ENCODE assay signal across 8 cellular contexts in the genomic region with DNA sequence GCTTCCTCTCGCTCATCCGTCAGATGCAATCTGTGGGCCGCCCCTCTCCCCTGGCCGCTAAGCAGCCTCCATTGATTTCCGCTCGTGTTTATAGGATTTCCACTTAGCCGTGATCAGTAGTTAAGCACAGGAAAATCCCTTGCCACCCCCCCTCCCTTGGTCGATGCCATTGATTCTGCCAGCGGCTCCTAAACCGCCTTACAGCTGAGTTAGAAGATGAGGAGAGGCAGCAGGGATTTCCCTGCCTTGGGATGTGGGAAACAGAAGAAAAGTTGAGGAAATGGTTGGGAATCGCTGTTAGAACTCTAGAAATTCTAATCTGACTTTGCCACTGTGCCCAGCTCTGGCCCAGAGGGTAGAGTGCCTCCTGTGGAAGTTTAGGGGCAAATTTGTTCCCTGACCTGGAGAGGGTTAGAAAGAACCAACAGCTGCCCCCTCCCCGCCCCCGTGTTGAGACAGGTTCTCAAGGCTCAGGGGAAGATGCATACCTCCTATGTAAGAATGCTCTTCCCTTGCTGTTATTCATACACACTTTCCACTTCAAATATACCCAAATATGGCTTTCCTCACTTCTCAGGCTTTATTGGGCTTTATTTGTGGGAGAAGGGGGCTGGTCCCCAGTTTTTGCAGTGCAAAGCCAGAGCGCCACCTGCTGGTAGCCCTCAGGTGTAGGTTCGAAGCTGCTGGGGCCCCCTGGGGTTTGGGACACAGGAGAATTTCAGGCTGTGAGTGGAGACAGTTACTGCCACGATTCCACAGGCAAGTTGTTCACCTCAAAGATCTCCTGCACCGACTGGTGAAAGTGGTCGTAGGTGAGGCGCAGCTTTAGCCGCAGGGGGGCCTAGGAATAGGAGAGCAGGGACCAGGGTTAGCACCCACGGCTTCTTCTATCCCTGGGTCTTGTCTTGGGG. TPM values are rescaled to one million over a fixed set of nuclear protein-coding genes. Genes with fewer than 3 reads are reported as not detected.
A peak's percentile ranks its signal among the peaks of the same experiment; 100 is the strongest.
DNase-seq lines count a peak whose midpoint lies in the region; ATAC-seq and TF ChIP-seq lines count a peak whose summit lies in the region.

No MANE protein-coding gene starts in this region.

- no peak overlapping the region for H3K4me2 ChIP-seq in H9 (ENCODE audit: insufficient read depth, insufficient read length, low read length)
- no peak overlapping the region for H3K4me2 ChIP-seq in PC-9

- intact Hi-C loops in PC-9 (cut with micrococcal nuclease; ENCODE audit: unreplicated experiment) = loop anchor here (5.0 kb wide), 1 partner anchor 232 kb away; no protein-coding TSS in a partner anchor
- intact Hi-C loops in heart left ventricle (cut with DNase I) = loop anchor here in 4 of 10 donors (1.0 to 10.0 kb wide), 5 partner anchors 78 to 254 kb away; a partner anchor contains a TSS

- CTCF ChIA-PET in PC-9 (lab: Charles Lee) = interaction anchor here (0.7 kb wide), 1 partner anchor 37 kb away, joined by 5 read pairs; no protein-coding TSS in a partner anchor

- no peak overlapping the region for H3K14ac ChIP-seq in H9 (ENCODE audit: insufficient read depth, low read length)

- H3K36me3 ChIP-seq in PC-9 (ENCODE audit: low read depth) (no peaks in the 10 kb centered on the region), heart left ventricle (peaks cover 0 to 63% (median 17%) of the 10 kb centered on the region in 9 donors)

- no peaks in the 10 kb centered on the region for H3K9me2 ChIP-seq in PC-9 (ENCODE audit: insufficient read depth)

- TF ChIP-seq CTCF in H9 (conservative IDR thresholded peaks at IDR 0.05) (peak; percentile 98), PC-9 (conservative IDR thresholded peaks at IDR 0.05) (peak; percentile 89), heart left ventricle (IDR thresholded peaks at IDR 0.05) (peak; percentile 67 to 88 (median 80))

- no peak overlapping the region for H2BK12ac ChIP-seq in H9 (ENCODE audit: insufficient read length, low read depth, low read length)

- H2BK120ac ChIP-seq in H9 (ENCODE audit: low read depth, low read length, poor library complexity, severe bottlenecking) = peak overlapping the region; percentile 31

- peaks cover 21 to 40% of the 10 kb centered on the region in 2 experiments for H3K4me1 Mint-ChIP-seq in H9

- H2AFZ ChIP-seq in H9 (ENCODE audit: low read length) = no peak overlapping the region
- no peak overlapping the region for H2AFZ ChIP-seq in PC-9

- BruUV-seq in PC-9 (replicated peaks; lab: Mats Ljungman, UMichigan) = no TSS peak

- H2BK5ac ChIP-seq in H9 (ENCODE audit: insufficient read length, low read length) = no peak overlapping the region

- POLR2A ChIA-PET in PC-9 (lab: Charles Lee; ENCODE audit: unreplicated experiment) = no interaction called here

- H3F3A ChIP-seq in PC-9 (ENCODE audit: insufficient read depth, low read depth) = peaks cover 9% of the 10 kb centered on the region

- H3K4me1 ChIP-seq in H9 (ENCODE audit: insufficient read depth, low read length) (peaks cover 4% of the 10 kb centered on the region; the same call in 1 of the 2 replicates), PC-9 (replicated peaks; ENCODE audit: insufficient read depth) (no peaks in the 10 kb centered on the region; the same call in 1 of the 2 replicates), heart left ventricle (peaks cover 0 to 31% (median 19%) of the 10 kb centered on the region in 12 donors)

- H3K4ac ChIP-seq in H9 (ENCODE audit: low read depth, low read length) = no peak overlapping the region

- DNase-seq in AG08396 (ENCODE audit: low spot score) = peak; percentile 74
- DNase-seq in H9 = peak; percentile 69
- DNase-seq in PC-9 = peak in 1 of 2 experiments; percentile 45
- peak; percentile 89 for DNase-seq in activated effector memory CD4-positive, alpha-beta T cell treated with anti-CD3 and anti-CD28 coated beads, Interleukin-2, amount 50 U/mL, for 16 hours
- peak in 2 of 5 donors; percentile 65 to 74 for DNase-seq in heart left ventricle
- DNase-seq in stimulated activated CD4-positive, alpha-beta T cell treated with anti-CD3 and anti-CD28 coated beads, Interleukin-15, amount 100 ng/mL, for 1 hour (ENCODE audit: low read depth in 1 of 2, low spot score in 1 of 2) = peak; percentile 28 to 55
- no peak for DNase-seq in NCI-H2029 treated with DMSO at 0.1 percent for 48 hours (lab: John Stamatoyannopoulos, UW)
- DNase-seq in mesenteric fat pad (ENCODE audit: low spot score) = no peak

- no peak for TF ChIP-seq POLR2A in heart left ventricle (IDR thresholded peaks at IDR 0.05)

- no peak overlapping the region for H3K27ac ChIP-seq in H9 (ENCODE audit: insufficient read length, low read depth, low read length)
- no peak overlapping the region for H3K27ac ChIP-seq in PC-9
- H3K27ac ChIP-seq in heart left ventricle = no peak overlapping the region

- H3K23ac ChIP-seq in H9 (ENCODE audit: insufficient read length, low read depth, low read length) = no peak overlapping the region

- H2BK20ac ChIP-seq in H9 (ENCODE audit: low read depth, low read length, poor library complexity, severe bottlenecking) = no peak overlapping the region

- no peak overlapping the region for H3K56ac ChIP-seq in H9 (ENCODE audit: insufficient read length, low read depth, low read length)

- H4K91ac ChIP-seq in H9 (ENCODE audit: insufficient read length, low read depth, low read length) = no peak overlapping the region

- no peak overlapping the region for H2AK5ac ChIP-seq in H9 (ENCODE audit: insufficient read length, low read length)

- no peak overlapping the region for H4K5ac ChIP-seq in H9 (ENCODE audit: insufficient read length, low read depth, low read length)

- no peak overlapping the region for H3K4me3 ChIP-seq in PC-9
- no peak overlapping the region for H3K4me3 ChIP-seq in heart left ventricle

- H3K9ac ChIP-seq in H9 (ENCODE audit: extremely low read depth, insufficient read length, low read length) = no peak overlapping the region

- peaks cover 15 to 63% (median 53%) of the 10 kb centered on the region in 3 experiments for H3K36me3 Mint-ChIP-seq in H9 (ENCODE audit: insufficient read depth in 1 of 3, low read depth in 3 of 3)

- peaks cover 19% of the 10 kb centered on the region for H3K23me2 ChIP-seq in H9 (ENCODE audit: insufficient read length, low read depth, low read length, poor library complexity, severe bottlenecking)

- H3K4me3 Mint-ChIP-seq in H9 = peak overlapping the region in 1 of 2 experiments; percentile 48; a peak in 2 of 5 replicates

- H3K27ac Mint-ChIP-seq in H9 = peak overlapping the region in 2 of 3 experiments; percentile 35 to 87; a peak in 3 of 7 replicates

- H3K79me1 ChIP-seq in H9 (ENCODE audit: insufficient read depth, low read depth, low read length, poor library complexity, severe bottlenecking) = no peaks in the 10 kb centered on the region

- H3K27me3 Mint-ChIP-seq in H9 (ENCODE audit: low read depth) = no peaks in the 10 kb centered on the region

- H3K9me3 ChIP-seq in H9 (ENCODE audit: control insufficient read depth, low read depth, low read length) (no peaks in the 10 kb centered on the region), PC-9 (ENCODE audit: insufficient read depth, low read depth) (no peaks in the 10 kb centered on the region), heart left ventricle (no peaks in the 10 kb centered on the region)

- no peak overlapping the region for H4K8ac ChIP-seq in H9 (replicated peaks; ENCODE audit: insufficient read length, low read depth, low read length)

- WGBS in H9 (ENCODE audit: extremely low coverage, insufficient read length, low lambda C conversion rate) = no CpG with 5 or more reads among the region's 21 CpGs
- WGBS in heart left ventricle, 4 donors = 76 to 82% (median 79%) methylated on average over 19 to 21 of the region's 21 CpGs

- no peak overlapping the region for H3T11ph ChIP-seq in H9 (ENCODE audit: low read length)

- H3K18ac ChIP-seq in H9 (ENCODE audit: insufficient read length, low read depth, low read length) = no peak overlapping the region

- H3K9me3 Mint-ChIP-seq in H9 = no peaks in the 10 kb centered on the region

- H3K79me2 ChIP-seq in H9 (ENCODE audit: insufficient read depth, low read length) = no peaks in the 10 kb centered on the region; the same call in 1 of the 2 replicates
- no peaks in the 10 kb centered on the region for H3K79me2 ChIP-seq in PC-9 (ENCODE audit: low read depth)

- no peak overlapping the region for H2BK15ac ChIP-seq in H9 (ENCODE audit: low read depth, low read length)

- H4K20me1 ChIP-seq in H9 (ENCODE audit: control insufficient read depth, insufficient read depth, insufficient read length) = no peaks in the 10 kb centered on the region
- H4K20me1 ChIP-seq in PC-9 (ENCODE audit: insufficient read depth) = no peaks in the 10 kb centered on the region; the same call in 1 of the 2 replicates

- no peak for ATAC-seq in heart left ventricle

- H3K27me3 ChIP-seq in H9 (ENCODE audit: insufficient read depth, low read length) (no peaks in the 10 kb centered on the region), PC-9 (ENCODE audit: insufficient read depth, low read depth) (no peaks in the 10 kb centered on the region), heart left ventricle (no peaks in the 10 kb centered on the region)

RNA-seq across cellular contexts. Expression of a gene that starts 3.2 kb away (rescaled TPM):
- total RNA-seq in H9 (2021) = 13.4 and 15.6 TPM in 2 replicates
- 3.4 and 4.1 TPM in 2 replicates for total RNA-seq in PC-9 (2021)
- total RNA-seq in heart left ventricle = 10 to 100 TPM; 13.0 to 30.9 (median 18.9) TPM
- polyA plus RNA-seq in heart left ventricle = 10 to 100 TPM in 1 of 2 donors, 1 to 10 TPM in 1; 9.1 to 28.7 TPM
- total RNA-seq in mesenteric fat pad = 16.7 TPM

RNA-seq across cellular contexts. Expression of a gene that starts 7.7 kb away (rescaled TPM):
- total RNA-seq in H9 (2021) (19.2 and 19.4 TPM in 2 replicates), PC-9 (2021) (3.7 and 5.3 TPM in 2 replicates), heart left ventricle (1 to 10 TPM in 3 of 9 donors, under 1 TPM in 6; 0.47 to 2.3 (median 0.88) TPM), mesenteric fat pad (3.1 TPM)
- under 1 TPM; 0.24 to 0.88 TPM for polyA plus RNA-seq in heart left ventricle

RNA-seq across cellular contexts. Expression of a gene that starts 8.3 kb away (rescaled TPM):
- total RNA-seq in H9 (2021) = 107 and 121 TPM in 2 replicates
- 128 and 160 TPM in 2 replicates for total RNA-seq in PC-9 (2021)
- 10 to 100 TPM in 5 of 9 donors, 1 to 10 TPM in 4; 7.2 to 33.8 (median 11.6) TPM for total RNA-seq in heart left ventricle
- 10 to 100 TPM in 1 of 2 donors, 1 to 10 TPM in 1; 8.8 to 16.6 TPM for polyA plus RNA-seq in heart left ventricle
- total RNA-seq in mesenteric fat pad = 32.8 TPM

RNA-seq across cellular contexts. Expression of a gene that starts 19.3 kb away (rescaled TPM):
- total RNA-seq in H9 (2021) (6.7 and 6.8 TPM in 2 replicates), PC-9 (2021) (not detected in 2 replicates), heart left ventricle (under 1 TPM in 8 of 9 donors, not detected in 1; 0.10 to 0.59 (median 0.26) TPM), mesenteric fat pad (1.1 TPM)
- under 1 TPM; 0.12 to 0.23 TPM for polyA plus RNA-seq in heart left ventricle

Comparison
In these comparisons a context has a peak if more than half of its experiments do, and no peak if none do; other contexts are left out.
1. DNase-seq: peak in AG08396 (single experiment), H9 (single experiment), activated effector memory CD4-positive, alpha-beta T cell treated with anti-CD3 and anti-CD28 coated beads, Interleukin-2, amount 50 U/mL, for 16 hours (single experiment) and stimulated activated CD4-positive, alpha-beta T cell treated with anti-CD3 and anti-CD28 coated beads, Interleukin-15, amount 100 ng/mL, for 1 hour (2 of 2); none in NCI-H2029 treated with DMSO at 0.1 percent for 48 hours (single experiment) and mesenteric fat pad (single experiment).
2. Peak in every context shown above with its lines, with median percentiles within 50 percentile points of each other: CTCF ChIP-seq.